1 cellular context compared by ENCODE assay signal in genomic region chr6:170151235-170152110, GRCh38.
TF ChIP-seq lines count a peak whose summit lies in the region.

No MANE protein-coding gene starts in this region.

TF ChIP-seq in HCT116, 20 proteins besides CTCF, POLR2A, EP300 and RAD21 (continued from another document):
- TF ChIP-seq REST (IDR thresholded peaks at IDR 0.05; ENCODE audit: low read depth): no peak
- TF ChIP-seq EZH2 (IDR thresholded peaks at IDR 0.05): no peak
- no peak for TF ChIP-seq FOSL1 (IDR thresholded peaks at IDR 0.05; ENCODE audit: low read depth)
- no peak for TF ChIP-seq SP1 (IDR thresholded peaks at IDR 0.05; ENCODE audit: low read depth)
- no peak for TF ChIP-seq ELF1 (IDR thresholded peaks at IDR 0.05; ENCODE audit: borderline replicate concordance, low read depth)
- no peak for TF ChIP-seq CEBPB (IDR thresholded peaks at IDR 0.05; ENCODE audit: low read depth)
- no peak for TF ChIP-seq CBX3 (IDR thresholded peaks at IDR 0.05; ENCODE audit: low read depth)
- TF ChIP-seq ZFX (IDR thresholded peaks at IDR 0.05): no peak
- no peak for TF ChIP-seq SRF (IDR thresholded peaks at IDR 0.05; ENCODE audit: low read depth)
- no peak for TF ChIP-seq ZNF274 (IDR thresholded peaks at IDR 0.05; ENCODE audit: low read depth, low read length)
- no peak for TF ChIP-seq EGR1 (IDR thresholded peaks at IDR 0.05; ENCODE audit: low read depth)
- no peak for TF ChIP-seq YY1 (IDR thresholded peaks at IDR 0.05; ENCODE audit: extremely low read depth, insufficient replicate concordance, low read depth, low read length)
- no peak for TF ChIP-seq SIN3A (IDR thresholded peaks at IDR 0.05; ENCODE audit: low read depth)
- TF ChIP-seq JUND (IDR thresholded peaks at IDR 0.05): no peak
- no peak for TF ChIP-seq TCF7L2 (IDR thresholded peaks at IDR 0.05; ENCODE audit: borderline replicate concordance, extremely low read depth, insufficient read depth, insufficient read length)
- TF ChIP-seq POLR2AphosphoS5 (IDR thresholded peaks at IDR 0.05; ENCODE audit: low read depth, low read length): no peak
- no peak for TF ChIP-seq ZBTB33 (IDR thresholded peaks at IDR 0.05; ENCODE audit: extremely low read depth, insufficient replicate concordance, low read length)
